ENCODE assay signal across 19 cellular contexts in the genomic region with DNA sequence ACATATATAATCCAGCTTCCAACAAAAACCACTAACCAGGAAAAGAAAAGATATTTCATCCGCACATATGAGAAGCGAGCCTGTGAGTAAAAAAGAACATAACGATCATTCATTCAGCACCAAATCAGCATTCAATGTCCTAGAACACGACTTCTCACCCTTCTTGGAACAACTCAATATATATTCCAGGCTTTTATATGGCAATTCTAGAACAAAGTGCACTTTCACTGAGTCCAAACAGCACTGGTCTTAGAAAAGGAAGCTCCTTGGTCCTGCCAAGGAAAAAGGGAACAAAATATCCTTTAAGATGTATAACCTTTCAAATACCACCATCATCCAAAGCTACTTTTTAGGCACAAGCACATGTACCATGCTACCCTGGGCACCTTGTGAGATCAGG. TPM values are rescaled to one million over a fixed set of nuclear protein-coding genes. Genes with fewer than 3 reads are reported as not detected.
DNase-seq lines count a peak whose midpoint lies in the region; ATAC-seq and TF ChIP-seq lines count a peak whose summit lies in the region.
"Had no signal": no experiment of that assay in that cellular context is flagged by ENCODE, and none has a peak within 500 bp of the region (broad histone marks: within the 10 kb centered on the region; RNA-seq: fewer than 3 reads in every experiment).

No MANE protein-coding gene starts in this region.

- no peaks in the 10 kb centered on the region for H3K9me3 Mint-ChIP-seq in natural killer cell
- H3K9me3 Mint-ChIP-seq in natural killer cell treated with Interleukin-12 subunit alpha and Interleukin-12 subunit beta and Interleukin-15 and Interleukin-18, amount 100 ng/mL, for 72 hours, result no peaks in the 10 kb centered on the region
- H3K9me3 Mint-ChIP-seq in naive thymus-derived CD4-positive, alpha-beta T cell, result peaks cover 0 to 5% (median 0%) of the 10 kb centered on the region in 11 donors

- H3K9me3 ChIP-seq in naive thymus-derived CD4-positive, alpha-beta T cell (ENCODE audit: control insufficient read depth in 2 of 3, low read length in 3 of 3), result peaks cover 0 to 4% (median 0%) of the 10 kb centered on the region in 3 experiments
- H3K9me3 ChIP-seq in PC-3 (ENCODE audit: low read length), result no peaks in the 10 kb centered on the region

- DNase-seq in natural killer cell, result no peak
- DNase-seq in natural killer cell treated with Interleukin-12 subunit alpha and Interleukin-12 subunit beta and Interleukin-15 and Interleukin-18, amount 100 ng/mL, for 72 hours (ENCODE audit: low spot score), result no peak
- DNase-seq in dorsolateral prefrontal cortex, result no peak
- no peak for DNase-seq in naive thymus-derived CD4-positive, alpha-beta T cell
- DNase-seq in dermis blood vessel endothelial cell, result no peak
- DNase-seq in PC-3, result no peak
- DNase-seq: 8988T, DMS 273 treated with DMSO at 0.1 percent for 48 hours, EL, GOT3, KG1, MG63, NCI-H187 treated with DMSO at 0.1 percent for 48 hours, NCI-H446 treated with DMSO at 0.1 percent for 48 hours, SHP77 had no signal

- POLR2A ChIA-PET in naive thymus-derived CD4-positive, alpha-beta T cell (lab: Charles Lee), result interaction anchor here (1.0 to 1.8 kb wide), 2 partner anchors 9 to 12 kb away, joined by 4 to 5 read pairs; no protein-coding TSS in a partner anchor
- POLR2A ChIA-PET in PC-3 (lab: Charles Lee; ENCODE audit: unreplicated experiment), result no interaction called here

- no peak for ATAC-seq in natural killer cell
- ATAC-seq in natural killer cell treated with Interleukin-12 subunit alpha and Interleukin-12 subunit beta and Interleukin-15 and Interleukin-18, amount 100 ng/mL, for 72 hours, result no peak
- no peak for ATAC-seq in naive thymus-derived CD4-positive, alpha-beta T cell
- no peak for ATAC-seq in HG02852 (IDR thresholded peaks at IDR 0.05; ENCODE audit: unreplicated experiment)
- ATAC-seq in HG03565 (IDR thresholded peaks at IDR 0.05; ENCODE audit: unreplicated experiment), result no peak
- ATAC-seq in PC-3, result no peak
- ATAC-seq: Panc1 had no signal

- no peak overlapping the region for H3K4me3 Mint-ChIP-seq in natural killer cell
- H3K4me3 Mint-ChIP-seq in natural killer cell treated with Interleukin-12 subunit alpha and Interleukin-12 subunit beta and Interleukin-15 and Interleukin-18, amount 100 ng/mL, for 72 hours, result no peak overlapping the region
- peak overlapping the region in 1 of 10 donors; percentile 69 for H3K4me3 Mint-ChIP-seq in naive thymus-derived CD4-positive, alpha-beta T cell

- peak overlapping the region; percentile 90 for H3K27ac Mint-ChIP-seq in natural killer cell
- peak overlapping the region in 1 of 2 donors; percentile 93 for H3K27ac Mint-ChIP-seq in natural killer cell treated with Interleukin-12 subunit alpha and Interleukin-12 subunit beta and Interleukin-15 and Interleukin-18, amount 100 ng/mL, for 72 hours
- H3K27ac Mint-ChIP-seq in naive thymus-derived CD4-positive, alpha-beta T cell, result peak overlapping the region in 8 of 9 donors; percentile 1 to 93 (median 50)

- CTCF ChIA-PET in naive thymus-derived CD4-positive, alpha-beta T cell (lab: Charles Lee), result interaction anchor here (0.7 to 3.2 kb wide), 5 partner anchors 17 to 118 kb away, joined by 3 to 18 read pairs (median 3); no protein-coding TSS in a partner anchor
- CTCF ChIA-PET in PC-3 (lab: Charles Lee), result interaction anchor here (0.7 kb wide), 1 partner anchor 125 kb away, joined by 6 read pairs; no protein-coding TSS in a partner anchor

- no peaks in the 10 kb centered on the region for H3K79me2 ChIP-seq in PC-3 (ENCODE audit: low read length)

- no peaks in the 10 kb centered on the region for H4K20me1 ChIP-seq in PC-3 (ENCODE audit: low read length)
- H4K20me1 ChIP-seq: BLaER1 had no signal

- H3K27ac ChIP-seq in dorsolateral prefrontal cortex, result peak overlapping the region; percentile 53 to 98 (median 94)
- H3K27ac ChIP-seq in naive thymus-derived CD4-positive, alpha-beta T cell (ENCODE audit: low read depth, low read length), result no peak overlapping the region
- no peak overlapping the region for H3K27ac ChIP-seq in PC-3 (ENCODE audit: low read length)
- H3K27ac ChIP-seq: BLaER1 had no signal

- peaks cover 15 to 16% of the 10 kb centered on the region in 2 donors for H3K4me1 ChIP-seq in naive thymus-derived CD4-positive, alpha-beta T cell (ENCODE audit: control insufficient read depth in 2 of 2, insufficient read depth in 2 of 2, low read length in 2 of 2)
- H3K4me1 ChIP-seq in PC-3 (ENCODE audit: insufficient read depth, low read length), result peaks cover 5% of the 10 kb centered on the region; the same call in 1 of the 2 replicates

- intact Hi-C loops in natural killer cell (cut with micrococcal nuclease) (no loop called here), dorsolateral prefrontal cortex (cut with DNase I) (loop anchor here (5.0 kb wide), 2 partner anchors 66 to 86 kb away; partner anchors contain the start of gene DIPK1A (in 2 of the 2)), PC-3 (cut with micrococcal nuclease) (no loop called here)
- intact Hi-C loops in naive thymus-derived CD4-positive, alpha-beta T cell (cut with micrococcal nuclease), result loop anchor here in 1 of 2 donors (5.0 kb wide), 1 partner anchor 76 kb away; no protein-coding TSS in a partner anchor

- H3K36me3 ChIP-seq in naive thymus-derived CD4-positive, alpha-beta T cell (ENCODE audit: control insufficient read depth in 2 of 3, insufficient read depth in 3 of 3, low read length in 3 of 3), result peaks cover 0 to 10% (median 0%) of the 10 kb centered on the region in 3 experiments
- H3K36me3 ChIP-seq in PC-3 (ENCODE audit: low read depth, low read length), result no peaks in the 10 kb centered on the region
- H3K36me3 ChIP-seq: BLaER1 had no signal

- no peak overlapping the region for H3K9ac ChIP-seq in PC-3 (ENCODE audit: low read length)
- H3K9ac ChIP-seq: BLaER1 had no signal

- no peaks in the 10 kb centered on the region for H3K27me3 ChIP-seq in dorsolateral prefrontal cortex
- H3K27me3 ChIP-seq in naive thymus-derived CD4-positive, alpha-beta T cell (ENCODE audit: control insufficient read depth in 2 of 2, insufficient read depth in 2 of 2, low read length in 2 of 2), result no peaks in the 10 kb centered on the region
- H3K27me3 ChIP-seq in PC-3 (ENCODE audit: low read length), result no peaks in the 10 kb centered on the region
- H3K27me3 ChIP-seq: BLaER1, MG63 had no signal

- H3K4me3 ChIP-seq in dorsolateral prefrontal cortex (peak overlapping the region in 57 of 59 donors; percentile 1 to 67 (median 43)), PC-3 (ENCODE audit: low read length) (no peak overlapping the region)
- no peak overlapping the region for H3K4me3 ChIP-seq in naive thymus-derived CD4-positive, alpha-beta T cell (ENCODE audit: low read length)
- H3K4me3 ChIP-seq: BLaER1 had no signal

- no TSS peak for BruUV-seq in PC-3 (replicated peaks; lab: Mats Ljungman, UMichigan)

- no peaks in the 10 kb centered on the region for H3F3A ChIP-seq in PC-3 (ENCODE audit: low read length, unreplicated experiment)

- TF ChIP-seq CTCF in natural killer cell (IDR thresholded peaks at IDR 0.05) (no peak), dorsolateral prefrontal cortex (IDR thresholded peaks at IDR 0.05 in 54 of 56, conservative IDR thresholded peaks at IDR 0.05 in 2 of 56; ENCODE audit: low read depth in 1 of 56, partially characterized antibody in 56 of 56) (no peak), PC-3 (conservative IDR thresholded peaks at IDR 0.05; ENCODE audit: low read depth, low read length) (no peak)

- no peak overlapping the region for H2AFZ ChIP-seq in PC-3 (ENCODE audit: low read length)

- no peaks in the 10 kb centered on the region for H3K27me3 Mint-ChIP-seq in natural killer cell (ENCODE audit: low read depth in 2 of 2)
- H3K27me3 Mint-ChIP-seq in natural killer cell treated with Interleukin-12 subunit alpha and Interleukin-12 subunit beta and Interleukin-15 and Interleukin-18, amount 100 ng/mL, for 72 hours, result no peaks in the 10 kb centered on the region
- H3K27me3 Mint-ChIP-seq in naive thymus-derived CD4-positive, alpha-beta T cell, result no peaks in the 10 kb centered on the region

- no peaks in the 10 kb centered on the region for H3K9me2 ChIP-seq in PC-3 (replicated peaks; ENCODE audit: low read length)

- H3K36me3 Mint-ChIP-seq in natural killer cell, result no peaks in the 10 kb centered on the region
- H3K36me3 Mint-ChIP-seq in natural killer cell treated with Interleukin-12 subunit alpha and Interleukin-12 subunit beta and Interleukin-15 and Interleukin-18, amount 100 ng/mL, for 72 hours, result peaks cover 4% of the 10 kb centered on the region
- H3K36me3 Mint-ChIP-seq in naive thymus-derived CD4-positive, alpha-beta T cell, result peaks cover 6 to 30% (median 27%) of the 10 kb centered on the region in 5 donors

- H3K4me1 Mint-ChIP-seq in natural killer cell, result peaks cover 16 to 35% of the 10 kb centered on the region in 2 donors
- H3K4me1 Mint-ChIP-seq in natural killer cell treated with Interleukin-12 subunit alpha and Interleukin-12 subunit beta and Interleukin-15 and Interleukin-18, amount 100 ng/mL, for 72 hours (ENCODE audit: low read depth in 2 of 2), result peaks cover 14 to 19% of the 10 kb centered on the region in 2 donors
- peaks cover 17 to 40% (median 32%) of the 10 kb centered on the region in 7 donors for H3K4me1 Mint-ChIP-seq in naive thymus-derived CD4-positive, alpha-beta T cell

- no peak overlapping the region for H3K4me2 ChIP-seq in PC-3 (ENCODE audit: low read length)

RNA-seq across cellular contexts. Expression of gene RPL5, which starts 44.5 kb away (rescaled TPM):
- 100 to 1,000 TPM; 573 to 679 (median 647) TPM for total RNA-seq in natural killer cell
- 100 to 1,000 TPM; 647 to 909 TPM for total RNA-seq in natural killer cell treated with Interleukin-12 subunit alpha and Interleukin-12 subunit beta and Interleukin-15 and Interleukin-18, amount 100 ng/mL, for 72 hours
- total RNA-seq in dorsolateral prefrontal cortex, result 100 to 1,000 TPM; 222 to 435 (median 286) TPM
- total RNA-seq in naive thymus-derived CD4-positive, alpha-beta T cell, result 1,000 to 10,000 TPM in 4 of 5 experiments, 100 to 1,000 TPM in 1; 764 to 1,693 (median 1,596) TPM
- 1,000 to 10,000 TPM; 3,012 to 3,358 TPM for polyA plus RNA-seq in naive thymus-derived CD4-positive, alpha-beta T cell
- 892 and 958 TPM in 2 replicates for total RNA-seq in dermis blood vessel endothelial cell
- 1,246 and 1,285 TPM in 2 replicates for total RNA-seq in PC-3 (2014; rRNA removed)

Comparison
In these comparisons a context has a peak if more than half of its experiments do, and no peak if none do; other contexts are left out.
1. H3K27ac ChIP-seq: peak in dorsolateral prefrontal cortex (59 of 59); none in naive thymus-derived CD4-positive, alpha-beta T cell (single experiment) and PC-3 (single experiment).
2. H3K4me3 ChIP-seq: peak in dorsolateral prefrontal cortex (57 of 59); none in naive thymus-derived CD4-positive, alpha-beta T cell (single experiment) and PC-3 (single experiment).
3. intact Hi-C loops: an anchor here in dorsolateral prefrontal cortex (5.0 kb wide); none called in natural killer cell and PC-3.